In the genomic region with DNA sequence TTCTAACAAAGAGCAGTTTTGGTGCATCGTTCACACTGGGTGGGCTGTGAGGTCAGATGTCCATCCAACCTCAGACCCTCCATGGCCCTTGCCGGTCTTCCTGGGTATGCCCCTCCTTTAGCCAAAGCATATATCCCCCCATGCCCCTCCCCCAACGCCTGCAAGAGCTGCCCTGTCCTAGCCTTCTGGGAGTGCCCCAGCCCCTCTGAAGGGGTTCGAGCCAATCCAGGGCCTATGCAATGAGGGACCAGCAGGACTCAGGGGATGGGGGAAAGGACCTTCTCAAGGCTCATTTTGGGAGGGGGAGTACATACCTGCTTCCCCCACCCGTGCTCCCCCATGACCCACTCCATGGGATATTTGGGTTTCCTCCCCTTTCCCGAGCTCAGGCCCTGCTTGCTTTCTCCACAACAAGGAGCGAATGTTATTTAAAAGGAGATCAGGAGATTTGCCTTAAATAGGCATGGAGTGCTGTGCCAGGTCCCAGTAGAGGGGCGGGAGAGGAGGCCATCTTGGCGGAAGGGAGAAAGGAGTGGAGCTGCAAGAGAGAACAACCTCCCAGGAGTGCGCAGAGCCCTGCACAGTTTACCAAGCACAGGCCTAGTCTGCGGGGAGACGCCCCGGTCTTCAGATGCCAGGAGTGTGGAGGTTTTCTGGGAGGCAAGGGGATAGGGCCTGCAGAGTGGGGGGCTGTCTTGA, we compare ENCODE assay signal across 24 cellular contexts. TPM values are rescaled to one million over a fixed set of nuclear protein-coding genes. Genes with fewer than 3 reads are reported as not detected.
DNase-seq lines count a peak whose midpoint lies in the region; ATAC-seq, FAIRE-seq and TF ChIP-seq lines count a peak whose summit lies in the region.
"Had no signal": no experiment of that assay in that cellular context is flagged by ENCODE, and none has a peak within 500 bp of the region (broad histone marks: within the 10 kb centered on the region; RNA-seq: fewer than 3 reads in every experiment).

No MANE protein-coding gene starts in this region.

- H3K79me2 ChIP-seq in H9 (ENCODE audit: insufficient read depth, low read length) = no peaks in the 10 kb centered on the region
- H3K79me2 ChIP-seq in mesendoderm (ENCODE audit: control insufficient read depth, insufficient read depth, low read length) = no peaks in the 10 kb centered on the region

- H3K18ac ChIP-seq in H9 (ENCODE audit: insufficient read length, low read depth, low read length) = peak overlapping the region; percentile 94
- H3K18ac ChIP-seq in mesendoderm (ENCODE audit: low read length) = peak overlapping the region; percentile 82

- H3K4me1 ChIP-seq in H9 (ENCODE audit: insufficient read depth, low read length) (peaks cover 11% of the 10 kb centered on the region; the same call in 1 of the 2 replicates), endodermal cell (ENCODE audit: control insufficient read depth, insufficient read depth, low read length) (peaks cover 15% of the 10 kb centered on the region), mesendoderm (ENCODE audit: control insufficient read depth, low read depth, low read length) (peaks cover 20% of the 10 kb centered on the region), spleen (peaks cover under 1 to 16% (median 7%) of the 10 kb centered on the region in 6 donors)
- H3K4me1 ChIP-seq: pancreas had no signal

- peaks cover 59 to 64% of the 10 kb centered on the region in 2 experiments for H3K4me1 Mint-ChIP-seq in H9
- H3K4me1 Mint-ChIP-seq in endodermal cell = peaks cover 44% of the 10 kb centered on the region

- H3K27me3 ChIP-seq in H9 (ENCODE audit: insufficient read depth, low read length) (no peaks in the 10 kb centered on the region), endodermal cell (ENCODE audit: control insufficient read depth, insufficient read depth, low read length, poor library complexity, severe bottlenecking) (no peaks in the 10 kb centered on the region), mesendoderm (ENCODE audit: insufficient read depth, low read length, poor library complexity) (no peaks in the 10 kb centered on the region), spleen (replicated peaks in 1 of 7) (no peaks in the 10 kb centered on the region)
- H3K27me3 ChIP-seq: MG63, pancreas had no signal

- H3K9ac ChIP-seq in H9 (ENCODE audit: extremely low read depth, insufficient read length, low read length) (peak overlapping the region; percentile 32), endodermal cell (ENCODE audit: extremely low read depth, low read length, poor library complexity, severe bottlenecking) (no peak overlapping the region), mesendoderm (ENCODE audit: low read length) (peak overlapping the region; percentile 40)

- H3K27me3 Mint-ChIP-seq in H9 (ENCODE audit: low read depth) = no peaks in the 10 kb centered on the region
- H3K27me3 Mint-ChIP-seq in endodermal cell (ENCODE audit: insufficient read depth) = no peaks in the 10 kb centered on the region
- H3K27me3 Mint-ChIP-seq: activated naive CD8-positive, alpha-beta T cell treated with anti-CD3 and anti-CD28 coated beads for 36 hours had no signal

- H2BK15ac ChIP-seq in H9 (ENCODE audit: low read depth, low read length) (no peak overlapping the region), mesendoderm (replicated peaks; ENCODE audit: low read depth) (no peak overlapping the region)

- H2AK5ac ChIP-seq in H9 (ENCODE audit: insufficient read length, low read length) = peak overlapping the region; percentile 57
- H2AK5ac ChIP-seq in mesendoderm (ENCODE audit: low read length) = no peak overlapping the region

- no peak overlapping the region for H3K23ac ChIP-seq in H9 (ENCODE audit: insufficient read length, low read depth, low read length)
- H3K23ac ChIP-seq in mesendoderm (ENCODE audit: low read length) = peak overlapping the region; percentile 25

- H3K4me3 Mint-ChIP-seq in H9 = peak overlapping the region; percentile 46 to 72
- peak overlapping the region; percentile 35 for H3K4me3 Mint-ChIP-seq in endodermal cell
- H3K4me3 Mint-ChIP-seq: activated naive CD8-positive, alpha-beta T cell treated with anti-CD3 and anti-CD28 coated beads for 36 hours; brain; CD8-positive, alpha-beta T cell; HFFc6; stimulated activated memory B cell treated with anti-CD40 and anti-IgM and Interleukin-4, amounts not matched to agents 10 μg/mL and 1 μg/mL and 100 μg/mL, for 72 hours had no signal

- peak overlapping the region; percentile 21 for H3K4me2 ChIP-seq in H9 (ENCODE audit: insufficient read depth, insufficient read length, low read length)
- H3K4me2 ChIP-seq in mesendoderm (ENCODE audit: low read length) = no peak overlapping the region

- H3K14ac ChIP-seq in H9 (ENCODE audit: insufficient read depth, low read length) = peak overlapping the region; percentile 93

- H3K36me3 Mint-ChIP-seq in H9 (ENCODE audit: insufficient read depth in 1 of 3, low read depth in 3 of 3) (no peaks in the 10 kb centered on the region), endodermal cell (ENCODE audit: low read depth) (no peaks in the 10 kb centered on the region)
- H3K36me3 Mint-ChIP-seq: activated naive CD8-positive, alpha-beta T cell treated with anti-CD3 and anti-CD28 coated beads for 36 hours; brain; CD8-positive, alpha-beta T cell; stimulated activated memory B cell treated with anti-CD40 and anti-IgM and Interleukin-4, amounts not matched to agents 10 μg/mL and 1 μg/mL and 100 μg/mL, for 72 hours had no signal

- H2BK120ac ChIP-seq in H9 (ENCODE audit: low read depth, low read length, poor library complexity, severe bottlenecking) (peak overlapping the region; percentile 87), mesendoderm (ENCODE audit: low read depth, low read length) (peak overlapping the region; percentile 62)

- H3K4ac ChIP-seq in H9 (ENCODE audit: low read depth, low read length) = peak overlapping the region; percentile 84
- peak overlapping the region; percentile 87 for H3K4ac ChIP-seq in mesendoderm (ENCODE audit: low read depth, low read length)

- no peak for ATAC-seq in HG02938 (IDR thresholded peaks at IDR 0.05; ENCODE audit: unreplicated experiment)
- ATAC-seq: CD8-positive, alpha-beta T cell; pancreas; stimulated activated memory B cell treated with anti-CD40 and anti-IgM and Interleukin-4, amounts not matched to agents 10 μg/mL and 1 μg/mL and 100 μg/mL, for 72 hours had no signal

- H3K27ac Mint-ChIP-seq in H9 = peak overlapping the region; percentile 95 to 100 (median 99)
- H3K27ac Mint-ChIP-seq in endodermal cell = peak overlapping the region; percentile 91
- H3K27ac Mint-ChIP-seq: activated naive CD8-positive, alpha-beta T cell treated with anti-CD3 and anti-CD28 coated beads for 36 hours; CD8-positive, alpha-beta T cell; HFFc6; stimulated activated memory B cell treated with anti-CD40 and anti-IgM and Interleukin-4, amounts not matched to agents 10 μg/mL and 1 μg/mL and 100 μg/mL, for 72 hours had no signal

- H3K79me1 ChIP-seq in H9 (ENCODE audit: insufficient read depth, low read depth, low read length, poor library complexity, severe bottlenecking) = no peaks in the 10 kb centered on the region
- H3K79me1 ChIP-seq in mesendoderm (ENCODE audit: low read length) = no peaks in the 10 kb centered on the region

- intact Hi-C loops in spleen (cut with DNase I; ENCODE audit: low total_unique reads) = no loop called here

- H3K9me3 ChIP-seq in H9 (ENCODE audit: control insufficient read depth, low read depth, low read length) (no peaks in the 10 kb centered on the region), endodermal cell (ENCODE audit: control insufficient read depth, low read length) (no peaks in the 10 kb centered on the region), spleen (no peaks in the 10 kb centered on the region)
- H3K9me3 ChIP-seq: MG63, pancreas had no signal

- no peak for FAIRE-seq in D721Med (lab: Jason Lieb, UNC)
- FAIRE-seq: kidney, pancreas, urothelium cell line had no signal

- H3K27ac ChIP-seq in H9 (ENCODE audit: insufficient read length, low read depth, low read length) (peak overlapping the region; percentile 90), endodermal cell (ENCODE audit: low read depth, low read length) (peak overlapping the region; percentile 41), mesendoderm (ENCODE audit: low read depth, low read length) (peak overlapping the region; percentile 63), spleen (no peak overlapping the region)
- H3K27ac ChIP-seq: epithelial cell of prostate, pancreas, VCaP had no signal

- H3K4me3 ChIP-seq in endodermal cell (ENCODE audit: low read length) (no peak overlapping the region), mesendoderm (ENCODE audit: low read length) (no peak overlapping the region), spleen (no peak overlapping the region)
- H3K4me3 ChIP-seq: MG63, pancreas had no signal

- peak; percentile 63 for DNase-seq in H9
- DNase-seq in endodermal cell = peak; percentile 80
- DNase-seq in mesendoderm = peak; percentile 85
- peak; percentile 59 for DNase-seq in spleen
- DNase-seq in HuH-7.5 (ENCODE audit: low spot score) = no peak
- DNase-seq in D721Med (ENCODE audit: insufficient read length, low spot score) = no peak
- DNase-seq in kidney tubule cell (ENCODE audit: low spot score) = no peak
- DNase-seq: activated naive CD8-positive, alpha-beta T cell treated with anti-CD3 and anti-CD28 coated beads for 36 hours; CD8-positive, alpha-beta T cell; HFFc6; kidney; MG63; NCI-H187 treated with DMSO at 0.1 percent for 48 hours; NCI-H446 treated with DMSO at 0.1 percent for 48 hours; pancreas; SHP77; stimulated activated CD4-positive, alpha-beta T cell treated with anti-CD3 and anti-CD28 coated beads, Interleukin-12 subunit alpha, Interleukin-12 subunit beta, amount 100 ng/mL, for 4 hours had no signal

- no peaks in the 10 kb centered on the region for H4K20me1 ChIP-seq in H9 (ENCODE audit: control insufficient read depth, insufficient read depth, insufficient read length)

- no peak for TF ChIP-seq CTCF in H9 (conservative IDR thresholded peaks at IDR 0.05)
- no peak for TF ChIP-seq CTCF in endodermal cell (conservative IDR thresholded peaks at IDR 0.05)
- no peak for TF ChIP-seq CTCF in spleen (IDR thresholded peaks at IDR 0.05 in 8 of 11, conservative IDR thresholded peaks at IDR 0.05 in 3 of 11)
- TF ChIP-seq CTCF in D721Med (IDR thresholded peaks at IDR 0.05; ENCODE audit: insufficient read depth, missing control alignments) = no peak

- WGBS in H9 (ENCODE audit: extremely low coverage, insufficient read length, low lambda C conversion rate) = no CpG with 5 or more reads among the region's 13 CpGs
- WGBS in endodermal cell (ENCODE audit: insufficient coverage in 1 of 2, insufficient read length in 1 of 2), 2 experiments = 59 to 63% methylated on average over 7 to 13 of the region's 13 CpGs
- WGBS in mesendoderm (ENCODE audit: extremely low coverage, insufficient coverage, low lambda C conversion rate) = no CpG with 5 or more reads among the region's 13 CpGs
- WGBS in spleen, 5 donors = 81 to 86% (median 84%) methylated on average over 13 of the region's 13 CpGs

- H4K8ac ChIP-seq in H9 (replicated peaks; ENCODE audit: insufficient read length, low read depth, low read length) (no peak overlapping the region), mesendoderm (ENCODE audit: low read depth, low read length) (peak overlapping the region; percentile 43)

- no peak overlapping the region for H2BK20ac ChIP-seq in H9 (ENCODE audit: low read depth, low read length, poor library complexity, severe bottlenecking)

- peak overlapping the region; percentile 62 for H3T11ph ChIP-seq in H9 (ENCODE audit: low read length)

- peak overlapping the region; percentile 55 for H2BK12ac ChIP-seq in H9 (ENCODE audit: insufficient read length, low read depth, low read length)

- no peaks in the 10 kb centered on the region for H3K36me3 ChIP-seq in endodermal cell (ENCODE audit: control insufficient read depth, insufficient read depth, low read length)
- no peaks in the 10 kb centered on the region for H3K36me3 ChIP-seq in mesendoderm (ENCODE audit: control insufficient read depth, insufficient read depth, low read length)
- no peaks in the 10 kb centered on the region for H3K36me3 ChIP-seq in spleen
- H3K36me3 ChIP-seq: MG63, pancreas had no signal

- H4K91ac ChIP-seq in H9 (ENCODE audit: insufficient read length, low read depth, low read length) = no peak overlapping the region

- H4K5ac ChIP-seq in H9 (ENCODE audit: insufficient read length, low read depth, low read length) (peak overlapping the region; percentile 84), mesendoderm (ENCODE audit: low read length) (no peak overlapping the region)

- peaks cover 13% of the 10 kb centered on the region for H3K23me2 ChIP-seq in H9 (ENCODE audit: insufficient read length, low read depth, low read length, poor library complexity, severe bottlenecking)

- H3K56ac ChIP-seq in H9 (ENCODE audit: insufficient read length, low read depth, low read length) (peak overlapping the region; percentile 16), mesendoderm (ENCODE audit: low read length) (peak overlapping the region; percentile 69)

- no peak for TF ChIP-seq POLR2A in spleen (IDR thresholded peaks at IDR 0.05)

- H3K9me3 Mint-ChIP-seq in H9 (no peaks in the 10 kb centered on the region), endodermal cell (no peaks in the 10 kb centered on the region)
- H3K9me3 Mint-ChIP-seq: activated naive CD8-positive, alpha-beta T cell treated with anti-CD3 and anti-CD28 coated beads for 36 hours; CD8-positive, alpha-beta T cell; HFFc6; stimulated activated memory B cell treated with anti-CD40 and anti-IgM and Interleukin-4, amounts not matched to agents 10 μg/mL and 1 μg/mL and 100 μg/mL, for 72 hours had no signal

- H2AFZ ChIP-seq in H9 (ENCODE audit: low read length) = no peak overlapping the region

- H2BK5ac ChIP-seq in H9 (ENCODE audit: insufficient read length, low read length) = peak overlapping the region; percentile 82
- peak overlapping the region; percentile 47 for H2BK5ac ChIP-seq in mesendoderm (ENCODE audit: low read length)

RNA-seq across cellular contexts. Expression of gene PIF1, which starts 18.2 kb away (rescaled TPM):
- total RNA-seq in H9 (2021) (64.0 and 74.4 TPM in 2 replicates), endodermal cell (10 to 100 TPM; 60.7 to 64.6 TPM), spleen (10 to 100 TPM in 1 of 7 donors, 1 to 10 TPM in 6; 3.8 to 10.3 (median 6.6) TPM)
- polyA plus RNA-seq in endodermal cell (2013, experiment 1 of 2) = 46.2 TPM
- 44.8 TPM for polyA plus RNA-seq in endodermal cell (2013, experiment 2 of 2)
- polyA plus RNA-seq in mesendoderm (2013, experiment 1 of 2) = 35.6 TPM
- polyA plus RNA-seq in mesendoderm (2013, experiment 2 of 2) = 34.6 TPM
- polyA plus RNA-seq in spleen = 1 to 10 TPM; 5.9 to 7.9 (median 7.7) TPM

RNA-seq across cellular contexts. Expression of gene RBPMS2, which starts 31.8 kb away (rescaled TPM):
- 181 and 185 TPM in 2 replicates for total RNA-seq in H9 (2021)
- total RNA-seq in endodermal cell = 100 to 1,000 TPM in 1 of 2 donors, 10 to 100 TPM in 1; 86.0 to 131 TPM
- 59.9 TPM for polyA plus RNA-seq in endodermal cell (2013, experiment 1 of 2)
- polyA plus RNA-seq in endodermal cell (2013, experiment 2 of 2) = 49.6 TPM
- 252 TPM for polyA plus RNA-seq in mesendoderm (2013, experiment 1 of 2)
- polyA plus RNA-seq in mesendoderm (2013, experiment 2 of 2) = 256 TPM
- total RNA-seq in spleen = 1 to 10 TPM; 1.2 to 6.0 (median 3.3) TPM
- 1 to 10 TPM; 1.0 to 3.0 (median 1.2) TPM for polyA plus RNA-seq in spleen
- total RNA-seq: activated naive CD8-positive, alpha-beta T cell treated with anti-CD3 and anti-CD28 coated beads for 36 hours; CD8-positive, alpha-beta T cell; T-helper 1 cell treated with Interleukin-12 subunit alpha and Interleukin-12 subunit beta and Interleukin-4 antibody, amounts not matched to agents 30 ng/mL and 1 ng/mL, for 36 hours had no signal

RNA-seq across cellular contexts. Expression of gene PLEKHO2, which starts 34.5 kb away (rescaled TPM):
- total RNA-seq in H9 (2021) = 16.6 and 18.1 TPM in 2 replicates
- 10 to 100 TPM; 10.2 to 12.9 TPM for total RNA-seq in endodermal cell
- polyA plus RNA-seq in endodermal cell (2013, experiment 1 of 2) = 10.9 TPM
- 10.4 TPM for polyA plus RNA-seq in endodermal cell (2013, experiment 2 of 2)
- polyA plus RNA-seq in mesendoderm (2013, experiment 1 of 2) = 10.9 TPM
- polyA plus RNA-seq in mesendoderm (2013, experiment 2 of 2) = 11.2 TPM
- 100 to 1,000 TPM; 124 to 249 (median 156) TPM for total RNA-seq in spleen
- 100 to 1,000 TPM in 1 of 3 donors, 10 to 100 TPM in 2; 33.9 to 130 (median 40.3) TPM for polyA plus RNA-seq in spleen

Comparison
In these comparisons a context has a peak if more than half of its experiments do, and no peak if none do; other contexts are left out.
1. DNase-seq: peak in H9 (single experiment), endodermal cell (single experiment), mesendoderm (single experiment) and spleen (single experiment); none in HuH-7.5 (single experiment), D721Med (single experiment) and kidney tubule cell (single experiment).
2. H3K27ac ChIP-seq: peak in H9 (single experiment), endodermal cell (single experiment) and mesendoderm (single experiment); none in spleen (0 of 8).
3. RNA of gene RBPMS2, which starts 31.8 kb away (total RNA-seq): 181 to 185 TPM in H9 and 86.0 to 131 TPM in endodermal cell; 1.2 to 6.0 TPM in spleen; every median in the first group is over 10 times any median in the second.